Comparison of ENCODE assay signal across 11 cellular contexts in the genomic region with DNA sequence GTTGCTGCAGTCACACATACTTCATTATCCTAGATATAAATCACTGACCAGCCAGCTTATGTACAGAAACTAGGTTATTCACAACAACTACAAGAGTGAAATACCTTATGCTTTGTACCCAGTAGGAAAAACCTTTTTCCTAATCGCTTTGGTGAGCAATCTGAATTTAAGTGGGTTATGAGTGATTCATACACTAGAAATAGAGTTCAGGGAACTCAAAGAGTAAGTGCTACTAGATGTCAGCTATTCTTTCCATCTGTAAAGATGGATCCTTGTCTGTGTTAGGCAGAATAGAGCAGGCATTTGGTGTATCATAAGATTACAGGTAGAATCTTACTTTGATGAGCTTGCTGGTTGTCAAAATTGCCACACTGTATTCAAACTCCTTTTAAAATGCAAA.
A peak's percentile ranks its signal among the peaks of the same experiment; 100 is the strongest.
DNase-seq lines count a peak whose midpoint lies in the region; ATAC-seq lines count a peak whose summit lies in the region.
"Had no signal": no experiment of that assay in that cellular context is flagged by ENCODE, and none has a peak within 500 bp of the region (broad histone marks: within the 10 kb centered on the region; RNA-seq: fewer than 3 reads in every experiment).

No MANE protein-coding gene starts in this region.

- peak overlapping the region; percentile 18 for H3K9ac ChIP-seq in mesenchymal stem cell (ENCODE audit: low read length)
- no peak overlapping the region for H3K9ac ChIP-seq in trophoblast cell (ENCODE audit: low read length)

- H3K4ac ChIP-seq in mesenchymal stem cell (ENCODE audit: low read depth in 1 of 2, low read length in 2 of 2): no peak overlapping the region
- H3K4ac ChIP-seq in trophoblast cell (ENCODE audit: low read depth, low read length): no peak overlapping the region

- H3K4me2 ChIP-seq in mesenchymal stem cell (ENCODE audit: low read length, poor library complexity, severe bottlenecking) (no peak overlapping the region), trophoblast cell (ENCODE audit: low read length) (no peak overlapping the region)

- H3K9me3 ChIP-seq in mesenchymal stem cell (ENCODE audit: control insufficient read depth, low read length) (no peaks in the 10 kb centered on the region), trophoblast cell (ENCODE audit: insufficient read depth, low read depth, low read length) (no peaks in the 10 kb centered on the region)
- H3K9me3 ChIP-seq: colonic mucosa had no signal

- H4K8ac ChIP-seq in mesenchymal stem cell (ENCODE audit: low read length): no peak overlapping the region
- H4K8ac ChIP-seq in trophoblast cell (ENCODE audit: low read depth, low read length): no peak overlapping the region

- no peaks in the 10 kb centered on the region for H3K27me3 Mint-ChIP-seq in activated naive CD8-positive, alpha-beta T cell treated with anti-CD3 and anti-CD28 coated beads for 36 hours
- H3K27me3 Mint-ChIP-seq: stimulated activated naive B cell treated with anti-CD40 and anti-IgM and Interleukin-4, amounts not matched to agents 10 μg/mL and 1 μg/mL and 100 μg/mL, for 72 hours had no signal

- H3K79me1 ChIP-seq in mesenchymal stem cell (replicated peaks; ENCODE audit: low read length, poor library complexity, severe bottlenecking): peaks cover 6% of the 10 kb centered on the region
- no peaks in the 10 kb centered on the region for H3K79me1 ChIP-seq in trophoblast cell (ENCODE audit: low read length)

- WGBS in mesenchymal stem cell: 65% methylated on average over 1 of the region's 1 CpG
- WGBS in trophoblast cell (ENCODE audit: extremely low coverage, insufficient coverage, insufficient read length): no CpG with 5 or more reads among the region's 1 CpG

- H3K4me3 Mint-ChIP-seq in activated naive CD8-positive, alpha-beta T cell treated with anti-CD3 and anti-CD28 coated beads for 36 hours: no peak overlapping the region
- H3K4me3 Mint-ChIP-seq: stimulated activated naive B cell treated with anti-CD40 and anti-IgM and Interleukin-4, amounts not matched to agents 10 μg/mL and 1 μg/mL and 100 μg/mL, for 72 hours had no signal

- H3K4me1 ChIP-seq in mesenchymal stem cell (ENCODE audit: control insufficient read depth, insufficient read depth, low read depth, low read length) (no peaks in the 10 kb centered on the region), trophoblast cell (ENCODE audit: control insufficient read depth in 1 of 2, insufficient read depth in 2 of 2, low read length in 2 of 2) (peaks cover 0 to under 1% of the 10 kb centered on the region in 2 experiments)

- H3K27me3 ChIP-seq in mesenchymal stem cell (ENCODE audit: control insufficient read depth in 1 of 2, insufficient read depth in 1 of 2, low read length in 2 of 2) (no peaks in the 10 kb centered on the region), trophoblast cell (ENCODE audit: insufficient read depth, low read length) (no peaks in the 10 kb centered on the region)
- H3K27me3 ChIP-seq: colonic mucosa had no signal

- H3K79me2 ChIP-seq in trophoblast cell (ENCODE audit: control insufficient read depth, insufficient read depth, low read length, poor library complexity): no peaks in the 10 kb centered on the region

- no peak overlapping the region for H4K91ac ChIP-seq in mesenchymal stem cell (ENCODE audit: low read length)
- H4K91ac ChIP-seq in trophoblast cell (ENCODE audit: low read depth, low read length): no peak overlapping the region

- H2BK15ac ChIP-seq in mesenchymal stem cell (ENCODE audit: low read depth, poor library complexity, severe bottlenecking): no peak overlapping the region

- H3K36me3 ChIP-seq in mesenchymal stem cell (ENCODE audit: control insufficient read depth in 1 of 2, insufficient read depth in 2 of 2, low read depth in 1 of 2, low read length in 2 of 2) (peaks cover 3 to 30% of the 10 kb centered on the region in 2 experiments), trophoblast cell (ENCODE audit: control insufficient read depth in 1 of 2, insufficient read depth in 2 of 2, low read length in 2 of 2) (peaks cover 0 to 2% of the 10 kb centered on the region in 2 experiments)
- H3K36me3 ChIP-seq: colonic mucosa had no signal

- H2BK5ac ChIP-seq in mesenchymal stem cell (ENCODE audit: low read depth, low read length, poor library complexity, severe bottlenecking) (no peak overlapping the region), trophoblast cell (ENCODE audit: low read depth, low read length, poor library complexity) (no peak overlapping the region)

- H3K23ac ChIP-seq in mesenchymal stem cell (ENCODE audit: low read length in 2 of 2) (no peak overlapping the region), trophoblast cell (ENCODE audit: low read length) (no peak overlapping the region)

- H3K4me3 ChIP-seq in mesenchymal stem cell (ENCODE audit: insufficient read depth in 1 of 2, low read depth in 1 of 2, low read length in 2 of 2) (no peak overlapping the region), trophoblast cell (ENCODE audit: low read depth, low read length) (no peak overlapping the region)
- H3K4me3 ChIP-seq: colonic mucosa had no signal

- ATAC-seq in GM21423 (IDR thresholded peaks at IDR 0.05; ENCODE audit: unreplicated experiment) (peak; percentile 13), HG03460 (IDR thresholded peaks at IDR 0.05; ENCODE audit: unreplicated experiment) (no peak)

- peaks cover 48% of the 10 kb centered on the region for H3K4me1 Mint-ChIP-seq in activated naive CD8-positive, alpha-beta T cell treated with anti-CD3 and anti-CD28 coated beads for 36 hours

- H2BK12ac ChIP-seq in mesenchymal stem cell (ENCODE audit: low read length in 2 of 2) (no peak overlapping the region), trophoblast cell (ENCODE audit: low read length) (no peak overlapping the region)

- no peak overlapping the region for H4K12ac ChIP-seq in trophoblast cell (ENCODE audit: low read depth, low read length)

- DNase-seq in ELR (ENCODE audit: low read depth) (peak; percentile 23), mesenchymal stem cell (peak; percentile 12), NCI-H1092 treated with DMSO at 0.1 percent for 48 hours (lab: John Stamatoyannopoulos, UW) (no peak), trophoblast cell (no peak)
- no peak for DNase-seq in activated naive CD8-positive, alpha-beta T cell treated with anti-CD3 and anti-CD28 coated beads for 36 hours
- DNase-seq: activated effector memory CD4-positive, alpha-beta T cell treated with Interleukin-2 at 50 U/mL for 16 hours; colonic mucosa; foreskin melanocyte; stimulated activated naive B cell treated with anti-CD40 and anti-IgM and Interleukin-4, amounts not matched to agents 10 μg/mL and 1 μg/mL and 100 μg/mL, for 72 hours had no signal

- H3K14ac ChIP-seq in mesenchymal stem cell (ENCODE audit: low read length in 2 of 2) (no peak overlapping the region), trophoblast cell (ENCODE audit: low read length) (no peak overlapping the region)

- no peak overlapping the region for H3K27ac ChIP-seq in mesenchymal stem cell (ENCODE audit: low read length, poor library complexity, severe bottlenecking)
- no peak overlapping the region for H3K27ac ChIP-seq in trophoblast cell (ENCODE audit: low read depth, low read length)
- H3K27ac ChIP-seq: colonic mucosa had no signal

- no peak overlapping the region for H2BK120ac ChIP-seq in mesenchymal stem cell (ENCODE audit: low read depth, low read length)
- no peak overlapping the region for H2BK120ac ChIP-seq in trophoblast cell (ENCODE audit: insufficient read depth, low read length, poor library complexity)

- H3K18ac ChIP-seq in mesenchymal stem cell (ENCODE audit: low read depth in 1 of 2, low read length in 2 of 2) (no peak overlapping the region), trophoblast cell (ENCODE audit: low read length) (no peak overlapping the region)

- peak overlapping the region; percentile 71 for H3K27ac Mint-ChIP-seq in activated naive CD8-positive, alpha-beta T cell treated with anti-CD3 and anti-CD28 coated beads for 36 hours
- H3K27ac Mint-ChIP-seq: stimulated activated naive B cell treated with anti-CD40 and anti-IgM and Interleukin-4, amounts not matched to agents 10 μg/mL and 1 μg/mL and 100 μg/mL, for 72 hours had no signal

- H3K9me3 Mint-ChIP-seq in activated naive CD8-positive, alpha-beta T cell treated with anti-CD3 and anti-CD28 coated beads for 36 hours: no peaks in the 10 kb centered on the region
- H3K9me3 Mint-ChIP-seq: stimulated activated naive B cell treated with anti-CD40 and anti-IgM and Interleukin-4, amounts not matched to agents 10 μg/mL and 1 μg/mL and 100 μg/mL, for 72 hours had no signal

- H3K36me3 Mint-ChIP-seq in activated naive CD8-positive, alpha-beta T cell treated with anti-CD3 and anti-CD28 coated beads for 36 hours: peaks cover 37% of the 10 kb centered on the region

- H2AFZ ChIP-seq in mesenchymal stem cell (ENCODE audit: low read depth, low read length) (no peak overlapping the region), trophoblast cell (ENCODE audit: insufficient read depth, low read length, poor library complexity) (no peak overlapping the region)

- no peak overlapping the region for H2AK5ac ChIP-seq in mesenchymal stem cell (ENCODE audit: low read length, severe bottlenecking)
- H2AK5ac ChIP-seq in trophoblast cell (ENCODE audit: low read length): no peak overlapping the region

Comparison
In these comparisons a context has a peak if more than half of its experiments do, and no peak if none do; other contexts are left out.
1. DNase-seq: peak in ELR (single experiment) and mesenchymal stem cell (single experiment); none in activated naive CD8-positive, alpha-beta T cell treated with anti-CD3 and anti-CD28 coated beads for 36 hours (single experiment), NCI-H1092 treated with DMSO at 0.1 percent for 48 hours (single experiment) and trophoblast cell (0 of 2).